Comparison of ENCODE assay signal across 26 cellular contexts in genomic region chr3:122640437-122640999, GRCh38.
"Had no signal": no experiment of that assay in that cellular context is flagged by ENCODE, and none has a peak within 500 bp of the region (broad histone marks: within the 10 kb centered on the region; RNA-seq: fewer than 3 reads in every experiment).

No MANE protein-coding gene starts in this region.

- ATAC-seq: gastroesophageal sphincter; left colon; left ventricle myocardium superior; naive thymus-derived CD4-positive, alpha-beta T cell had no signal

- H3K4me1 Mint-ChIP-seq: neural crest cell had no signal

- H3K9me3 Mint-ChIP-seq: immature natural killer cell, neural crest cell had no signal

- H3K4me3 ChIP-seq: coronary artery, dorsolateral prefrontal cortex, esophagus muscularis mucosa, gastroesophageal sphincter, lung, ovary, right atrium auricular region, sigmoid colon, skin epidermis, stomach, thoracic aorta had no signal

- H3K4me3 Mint-ChIP-seq: immature natural killer cell; naive thymus-derived CD4-positive, alpha-beta T cell; neural crest cell had no signal

- DNase-seq: dorsolateral prefrontal cortex; effector memory CD4-positive, alpha-beta T cell; foreskin fibroblast; glutamatergic neuron; immature natural killer cell; left colon; left ventricle myocardium superior; mesendoderm; naive thymus-derived CD4-positive, alpha-beta T cell; nucleus accumbens; ovary; sigmoid colon; stimulated activated CD4-positive, alpha-beta T cell treated with anti-CD3 and anti-CD28 coated beads, Interleukin-2, amount 100 ng/mL, for 24 hours; stimulated activated CD4-positive, alpha-beta T cell treated with anti-CD3 and anti-CD28 coated beads, Interleukin-4, amount 100 ng/mL, for 4 hours; stimulated activated naive CD4-positive, alpha-beta T cell; stomach; substantia nigra; trophoblast cell had no signal
